Comparison of ENCODE assay signal across 17 cellular contexts in the genomic region with DNA sequence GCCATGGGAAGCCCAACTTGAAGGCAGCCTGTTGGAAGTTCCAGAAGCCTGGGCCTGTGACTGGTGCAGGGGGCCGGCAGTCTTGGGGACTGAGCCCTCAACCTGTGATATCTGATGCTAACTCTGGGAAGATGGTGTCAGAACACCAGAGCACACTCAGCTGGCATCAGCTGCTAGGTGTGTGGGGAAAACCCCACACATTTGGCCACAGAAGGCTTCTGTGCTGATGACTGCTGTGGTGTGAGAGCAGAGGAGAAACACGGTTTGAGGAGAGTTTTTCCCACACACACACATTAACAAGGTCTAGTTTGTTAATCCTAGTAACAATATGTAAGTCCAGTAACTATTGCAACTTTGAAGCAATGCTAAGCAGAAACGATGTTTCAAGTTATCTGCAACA.
DNase-seq lines count a peak whose midpoint lies in the region; ATAC-seq, FAIRE-seq and TF ChIP-seq lines count a peak whose summit lies in the region.
"Had no signal": no experiment of that assay in that cellular context is flagged by ENCODE, and none has a peak within 500 bp of the region (broad histone marks: within the 10 kb centered on the region; RNA-seq: fewer than 3 reads in every experiment).

No MANE protein-coding gene starts in this region.

- no TSS peak for BruUV-seq in GM12878 (replicated peaks; lab: Mats Ljungman, UMichigan)

- no peak for TF ChIP-seq RAD21 in GM12878 (IDR thresholded peaks at IDR 0.05; ENCODE audit: insufficient read depth, low read depth, low read length)

- H2AFZ ChIP-seq in GM12878 (ENCODE audit: control insufficient read depth, low read depth, low read length), result no peak overlapping the region
- H2AFZ ChIP-seq: GM23338 had no signal

- CTCF ChIA-PET in GM12878 (lab: Yijun Ruan, JAX), result interaction anchor here (0.7 to 4.6 kb wide), 5 partner anchors 10 to 684 kb away, joined by 3 to 37 read pairs (median 4); no protein-coding TSS in a partner anchor

- TF ChIP-seq CTCF in GM12878 (IDR thresholded peaks at IDR 0.05 in 2 of 3, conservative IDR thresholded peaks at IDR 0.05 in 1 of 3; ENCODE audit: control insufficient read depth in 2 of 3, extremely low read depth in 1 of 3, insufficient read depth in 1 of 3, low read depth in 3 of 3, low read length in 3 of 3) (no peak), lower leg skin (IDR thresholded peaks at IDR 0.05) (no peak), foreskin fibroblast (IDR thresholded peaks at IDR 0.05; ENCODE audit: low read depth, low read length) (no peak)

- RAD21 ChIA-PET in GM12878 (lab: Charles Lee; ENCODE audit: unreplicated experiment), result interaction anchor here (0.9 to 2.9 kb wide), 5 partner anchors 10 to 41 kb away, joined by 4 to 30 read pairs (median 8); no protein-coding TSS in a partner anchor

- WGBS in GM12878 (ENCODE audit: insufficient coverage, insufficient replicate concordance, low lambda C conversion rate, missing lambda C conversion rate), result 14% methylated on average over 3 of the region's 3 CpGs
- WGBS in lower leg skin, 2 donors, result 56 to 72% methylated on average over 3 of the region's 3 CpGs

- no peak for TF ChIP-seq POLR2A in GM12878 (IDR thresholded peaks at IDR 0.05; ENCODE audit: low read depth, low read length)
- no peak for TF ChIP-seq POLR2A in lower leg skin (IDR thresholded peaks at IDR 0.05)

- H3K4me3 ChIP-seq in GM12878, result no peak overlapping the region
- H3K4me3 ChIP-seq in lower leg skin (ENCODE audit: low read depth, poor library complexity, severe bottlenecking), result no peak overlapping the region
- no peak overlapping the region for H3K4me3 ChIP-seq in foreskin fibroblast (ENCODE audit: low read depth in 1 of 2, low read length in 2 of 2)
- H3K4me3 ChIP-seq: GM23338 had no signal

- DNase-seq in GM12878 (ENCODE audit: low read depth, low spot score) (peak; percentile 39), posterior vena cava (ENCODE audit: low spot score) (peak; percentile 31), lower leg skin (ENCODE audit: low spot score in 2 of 2) (no peak), foreskin fibroblast (no peak), NCI-H187 treated with DMSO at 0.1 percent for 48 hours (lab: John Stamatoyannopoulos, UW) (no peak), T-helper 1 cell (no peak)
- DNase-seq: C1 segment of cervical spinal cord; Calu3; CD4-positive, alpha-beta T cell; DMS 273 treated with DMSO at 0.1 percent for 48 hours; H7 had no signal

- intact Hi-C loops in GM12878 (cut with micrococcal nuclease; ENCODE audit: unreplicated experiment), result no loop called here
- intact Hi-C loops in posterior vena cava (cut with DNase I), result no loop called here
- intact Hi-C loops in lower leg skin (cut with DNase I; ENCODE audit: low total_unique reads), result no loop called here

- no peak overlapping the region for H3K4me2 ChIP-seq in GM12878 (ENCODE audit: control insufficient read depth, insufficient read depth)
- H3K4me2 ChIP-seq: GM23338 had no signal

- ATAC-seq in GM19351 (IDR thresholded peaks at IDR 0.05; ENCODE audit: unreplicated experiment), result peak; percentile 55
- ATAC-seq in GM12878, result peak; percentile 80
- ATAC-seq: GM23338 had no signal

- no peaks in the 10 kb centered on the region for H3K36me3 ChIP-seq in GM12878 (ENCODE audit: control insufficient read depth in 2 of 2, insufficient read depth in 2 of 2, low read length in 1 of 2)

- POLR2A ChIA-PET in GM12878 (lab: Charles Lee), result interaction anchor here (1.3 to 4.0 kb wide), 2 partner anchors 11 to 13 kb away, joined by 3 to 20 read pairs; no protein-coding TSS in a partner anchor

- FAIRE-seq in GM12878 (lab: Jason Lieb, UNC), result no peak
- FAIRE-seq: A204.1, GM18507, GM19239 had no signal

- H3K9me3 ChIP-seq in GM12878 (replicated peaks; ENCODE audit: control insufficient read depth, insufficient read depth, low read length), result no peaks in the 10 kb centered on the region

- no peaks in the 10 kb centered on the region for H3K4me1 ChIP-seq in GM12878 (ENCODE audit: control insufficient read depth, insufficient read depth, low read length)

- SMC1A ChIA-PET in GM12878 (lab: Charles Lee; ENCODE audit: uncharacterized antibody, unreplicated experiment), result interaction anchor here (0.9 to 2.9 kb wide), 6 partner anchors 10 to 42 kb away, joined by 3 to 18 read pairs (median 8); no protein-coding TSS in a partner anchor

- no peak overlapping the region for H3K27ac ChIP-seq in GM12878 (ENCODE audit: control insufficient read depth, insufficient read depth)
- H3K27ac ChIP-seq: HL-60 had no signal

- H4K20me1 ChIP-seq in GM12878 (ENCODE audit: control insufficient read depth, insufficient read depth), result no peaks in the 10 kb centered on the region

- no peak for TF ChIP-seq EP300 in GM12878 (IDR thresholded peaks at IDR 0.05; ENCODE audit: borderline replicate concordance in 1 of 2, control insufficient read depth in 1 of 2, low read depth in 2 of 2, low read length in 2 of 2)

- no peaks in the 10 kb centered on the region for H3K79me2 ChIP-seq in GM12878 (ENCODE audit: control insufficient read depth, insufficient read depth, low read length)

- no peak overlapping the region for H3K9ac ChIP-seq in GM12878 (ENCODE audit: control insufficient read depth, insufficient read depth, low read length)

- no peaks in the 10 kb centered on the region; a peak in 1 of 4 replicates for H3K27me3 ChIP-seq in GM12878 (replicated peaks in 1 of 2; ENCODE audit: control insufficient read depth in 2 of 2, insufficient read depth in 2 of 2, low read length in 1 of 2)

- in situ Hi-C loops in GM12878 (cut with MboI), result no loop called here

TF ChIP-seq in GM12878, 131 proteins besides CTCF, POLR2A, EP300 and RAD21 (continues in another document):
- TF ChIP-seq MEF2B (IDR thresholded peaks at IDR 0.05; ENCODE audit: partially characterized antibody, poor library complexity, severe bottlenecking) (peak; percentile 56), BCL11A (IDR thresholded peaks at IDR 0.05; ENCODE audit: low read depth, low read length) (no peak), ATF7 (IDR thresholded peaks at IDR 0.05; ENCODE audit: low read depth) (0 out of 2 replicates have a peak, but pooled peaks have one; percentile 11), SMC3 (IDR thresholded peaks at IDR 0.05; ENCODE audit: borderline replicate concordance, low read length) (no peak), KDM1A (IDR thresholded peaks at IDR 0.05; ENCODE audit: borderline replicate concordance) (no peak), BHLHE40 (IDR thresholded peaks at IDR 0.05; ENCODE audit: borderline replicate concordance in 1 of 2, low read depth in 2 of 2, low read length in 1 of 2) (peak in 1 of 2 experiments; percentile 62; a peak in 1 of 4 replicates), IKZF2 (IDR thresholded peaks at IDR 0.05) (peak; percentile 31 to 62; a peak in 2 of 4 replicates), RUNX3 (IDR thresholded peaks at IDR 0.05; ENCODE audit: low read length) (peak; percentile 30; the same call in 1 of the 2 replicates), MTA2 (IDR thresholded peaks at IDR 0.05; ENCODE audit: low read depth) (peak; percentile 34; the same call in 1 of the 2 replicates), MTA3 (IDR thresholded peaks at IDR 0.05; ENCODE audit: borderline replicate concordance, low read length) (no peak)
- TF ChIP-seq, protein P1, sequence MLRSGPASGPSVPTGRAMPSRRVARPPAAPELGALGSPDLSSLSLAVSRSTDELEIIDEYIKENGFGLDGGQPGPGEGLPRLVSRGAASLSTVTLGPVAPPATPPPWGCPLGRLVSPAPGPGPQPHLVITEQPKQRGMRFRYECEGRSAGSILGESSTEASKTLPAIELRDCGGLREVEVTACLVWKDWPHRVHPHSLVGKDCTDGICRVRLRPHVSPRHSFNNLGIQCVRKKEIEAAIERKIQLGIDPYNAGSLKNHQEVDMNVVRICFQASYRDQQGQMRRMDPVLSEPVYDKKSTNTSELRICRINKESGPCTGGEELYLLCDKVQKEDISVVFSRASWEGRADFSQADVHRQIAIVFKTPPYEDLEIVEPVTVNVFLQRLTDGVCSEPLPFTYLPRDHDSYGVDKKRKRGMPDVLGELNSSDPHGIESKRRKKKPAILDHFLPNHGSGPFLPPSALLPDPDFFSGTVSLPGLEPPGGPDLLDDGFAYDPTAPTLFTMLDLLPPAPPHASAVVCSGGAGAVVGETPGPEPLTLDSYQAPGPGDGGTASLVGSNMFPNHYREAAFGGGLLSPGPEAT (IDR thresholded peaks at IDR 0.05; ENCODE audit: low read depth), result peak; percentile 48; the same call in 1 of the 2 replicates
- TF ChIP-seq, protein P2, sequence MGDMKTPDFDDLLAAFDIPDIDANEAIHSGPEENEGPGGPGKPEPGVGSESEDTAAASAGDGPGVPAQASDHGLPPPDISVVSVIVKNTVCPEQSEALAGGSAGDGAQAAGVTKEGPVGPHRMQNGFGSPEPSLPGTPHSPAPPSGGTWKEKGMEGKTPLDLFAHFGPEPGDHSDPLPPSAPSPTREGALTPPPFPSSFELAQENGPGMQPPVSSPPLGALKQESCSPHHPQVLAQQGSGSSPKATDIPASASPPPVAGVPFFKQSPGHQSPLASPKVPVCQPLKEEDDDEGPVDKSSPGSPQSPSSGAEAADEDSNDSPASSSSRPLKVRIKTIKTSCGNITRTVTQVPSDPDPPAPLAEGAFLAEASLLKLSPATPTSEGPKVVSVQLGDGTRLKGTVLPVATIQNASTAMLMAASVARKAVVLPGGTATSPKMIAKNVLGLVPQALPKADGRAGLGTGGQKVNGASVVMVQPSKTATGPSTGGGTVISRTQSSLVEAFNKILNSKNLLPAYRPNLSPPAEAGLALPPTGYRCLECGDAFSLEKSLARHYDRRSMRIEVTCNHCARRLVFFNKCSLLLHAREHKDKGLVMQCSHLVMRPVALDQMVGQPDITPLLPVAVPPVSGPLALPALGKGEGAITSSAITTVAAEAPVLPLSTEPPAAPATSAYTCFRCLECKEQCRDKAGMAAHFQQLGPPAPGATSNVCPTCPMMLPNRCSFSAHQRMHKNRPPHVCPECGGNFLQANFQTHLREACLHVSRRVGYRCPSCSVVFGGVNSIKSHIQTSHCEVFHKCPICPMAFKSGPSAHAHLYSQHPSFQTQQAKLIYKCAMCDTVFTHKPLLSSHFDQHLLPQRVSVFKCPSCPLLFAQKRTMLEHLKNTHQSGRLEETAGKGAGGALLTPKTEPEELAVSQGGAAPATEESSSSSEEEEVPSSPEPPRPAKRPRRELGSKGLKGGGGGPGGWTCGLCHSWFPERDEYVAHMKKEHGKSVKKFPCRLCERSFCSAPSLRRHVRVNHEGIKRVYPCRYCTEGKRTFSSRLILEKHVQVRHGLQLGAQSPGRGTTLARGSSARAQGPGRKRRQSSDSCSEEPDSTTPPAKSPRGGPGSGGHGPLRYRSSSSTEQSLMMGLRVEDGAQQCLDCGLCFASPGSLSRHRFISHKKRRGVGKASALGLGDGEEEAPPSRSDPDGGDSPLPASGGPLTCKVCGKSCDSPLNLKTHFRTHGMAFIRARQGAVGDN (IDR thresholded peaks at IDR 0.05), result peak; percentile 86

Comparison
In these comparisons a context has a peak if more than half of its experiments do, and no peak if none do; other contexts are left out.
1. DNase-seq: peak in GM12878 (single experiment) and posterior vena cava (single experiment); none in lower leg skin (0 of 2), foreskin fibroblast (0 of 2), NCI-H187 treated with DMSO at 0.1 percent for 48 hours (single experiment) and T-helper 1 cell (0 of 5).